Comparison of ENCODE assay signal across 1 cellular context in the genomic region with DNA sequence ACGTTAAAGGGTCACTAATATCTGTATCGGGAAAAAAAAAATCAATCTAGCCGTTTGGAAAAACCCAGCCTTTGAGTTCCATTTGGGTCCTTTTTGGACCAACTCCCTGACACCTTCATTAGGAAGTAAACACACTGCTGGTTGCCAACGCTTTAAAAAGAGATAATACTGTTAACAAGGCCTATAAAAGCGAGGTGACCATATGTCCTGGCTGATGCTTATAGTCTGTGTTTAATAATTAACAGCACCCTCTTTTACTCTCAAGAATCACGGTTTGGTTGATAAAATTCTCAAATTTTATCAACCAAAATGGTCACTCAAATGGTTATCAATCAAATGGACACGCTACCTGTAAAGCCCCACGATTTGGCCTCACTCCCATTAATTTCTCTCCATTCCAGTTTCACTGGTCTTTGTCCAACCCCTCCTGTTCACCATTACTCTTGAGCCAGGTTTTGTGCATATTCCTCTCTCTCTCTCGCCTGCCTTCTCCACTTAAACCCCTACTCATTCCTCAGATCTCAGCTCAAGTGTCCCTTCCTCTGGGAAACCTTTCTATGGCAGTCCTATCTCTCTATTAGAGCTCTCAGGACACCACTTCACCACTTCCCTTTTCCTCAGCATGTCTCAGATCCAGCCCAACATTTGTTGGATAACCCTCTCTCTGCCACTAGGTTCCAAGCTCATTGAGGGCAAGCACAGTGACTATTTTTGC.
TF ChIP-seq lines count a peak whose summit lies in the region.

No MANE protein-coding gene starts in this region.

TF ChIP-seq in GM12878, 131 proteins besides CTCF, POLR2A, EP300 and RAD21 (continued from another document and continues in another):
- TF ChIP-seq, protein P1, sequence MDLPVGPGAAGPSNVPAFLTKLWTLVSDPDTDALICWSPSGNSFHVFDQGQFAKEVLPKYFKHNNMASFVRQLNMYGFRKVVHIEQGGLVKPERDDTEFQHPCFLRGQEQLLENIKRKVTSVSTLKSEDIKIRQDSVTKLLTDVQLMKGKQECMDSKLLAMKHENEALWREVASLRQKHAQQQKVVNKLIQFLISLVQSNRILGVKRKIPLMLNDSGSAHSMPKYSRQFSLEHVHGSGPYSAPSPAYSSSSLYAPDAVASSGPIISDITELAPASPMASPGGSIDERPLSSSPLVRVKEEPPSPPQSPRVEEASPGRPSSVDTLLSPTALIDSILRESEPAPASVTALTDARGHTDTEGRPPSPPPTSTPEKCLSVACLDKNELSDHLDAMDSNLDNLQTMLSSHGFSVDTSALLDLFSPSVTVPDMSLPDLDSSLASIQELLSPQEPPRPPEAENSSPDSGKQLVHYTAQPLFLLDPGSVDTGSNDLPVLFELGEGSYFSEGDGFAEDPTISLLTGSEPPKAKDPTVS (IDR thresholded peaks at IDR 0.05; ENCODE audit: low read depth, low read length): no peak
- peak; percentile 71; the same call in 1 of the 2 replicates for TF ChIP-seq HDGF (IDR thresholded peaks at IDR 0.05)
- no peak for TF ChIP-seq ZSCAN29 (IDR thresholded peaks at IDR 0.05)
- TF ChIP-seq RELA (IDR thresholded peaks at IDR 0.05; ENCODE audit: borderline replicate concordance, partially characterized antibody): no peak
- no peak for TF ChIP-seq SRF (IDR thresholded peaks at IDR 0.05; ENCODE audit: low read depth in 2 of 2, low read length in 2 of 2)
- TF ChIP-seq MYB (IDR thresholded peaks at IDR 0.05; ENCODE audit: borderline replicate concordance, low read depth, low read length): no peak
- TF ChIP-seq, protein P2, sequence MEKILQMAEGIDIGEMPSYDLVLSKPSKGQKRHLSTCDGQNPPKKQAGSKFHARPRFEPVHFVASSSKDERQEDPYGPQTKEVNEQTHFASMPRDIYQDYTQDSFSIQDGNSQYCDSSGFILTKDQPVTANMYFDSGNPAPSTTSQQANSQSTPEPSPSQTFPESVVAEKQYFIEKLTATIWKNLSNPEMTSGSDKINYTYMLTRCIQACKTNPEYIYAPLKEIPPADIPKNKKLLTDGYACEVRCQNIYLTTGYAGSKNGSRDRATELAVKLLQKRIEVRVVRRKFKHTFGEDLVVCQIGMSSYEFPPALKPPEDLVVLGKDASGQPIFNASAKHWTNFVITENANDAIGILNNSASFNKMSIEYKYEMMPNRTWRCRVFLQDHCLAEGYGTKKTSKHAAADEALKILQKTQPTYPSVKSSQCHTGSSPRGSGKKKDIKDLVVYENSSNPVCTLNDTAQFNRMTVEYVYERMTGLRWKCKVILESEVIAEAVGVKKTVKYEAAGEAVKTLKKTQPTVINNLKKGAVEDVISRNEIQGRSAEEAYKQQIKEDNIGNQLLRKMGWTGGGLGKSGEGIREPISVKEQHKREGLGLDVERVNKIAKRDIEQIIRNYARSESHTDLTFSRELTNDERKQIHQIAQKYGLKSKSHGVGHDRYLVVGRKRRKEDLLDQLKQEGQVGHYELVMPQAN (conservative IDR thresholded peaks at IDR 0.05): no peak
- TF ChIP-seq NRF1 (conservative IDR thresholded peaks at IDR 0.05; ENCODE audit: low read depth, low read length): no peak
- TF ChIP-seq ASH2L (IDR thresholded peaks at IDR 0.05; ENCODE audit: borderline replicate concordance, low read depth): no peak
- no peak for TF ChIP-seq ZBED1 (IDR thresholded peaks at IDR 0.05; ENCODE audit: borderline replicate concordance)
- no peak for TF ChIP-seq SREBF2 (IDR thresholded peaks at IDR 0.05; ENCODE audit: low read length)
- TF ChIP-seq, protein P3, sequence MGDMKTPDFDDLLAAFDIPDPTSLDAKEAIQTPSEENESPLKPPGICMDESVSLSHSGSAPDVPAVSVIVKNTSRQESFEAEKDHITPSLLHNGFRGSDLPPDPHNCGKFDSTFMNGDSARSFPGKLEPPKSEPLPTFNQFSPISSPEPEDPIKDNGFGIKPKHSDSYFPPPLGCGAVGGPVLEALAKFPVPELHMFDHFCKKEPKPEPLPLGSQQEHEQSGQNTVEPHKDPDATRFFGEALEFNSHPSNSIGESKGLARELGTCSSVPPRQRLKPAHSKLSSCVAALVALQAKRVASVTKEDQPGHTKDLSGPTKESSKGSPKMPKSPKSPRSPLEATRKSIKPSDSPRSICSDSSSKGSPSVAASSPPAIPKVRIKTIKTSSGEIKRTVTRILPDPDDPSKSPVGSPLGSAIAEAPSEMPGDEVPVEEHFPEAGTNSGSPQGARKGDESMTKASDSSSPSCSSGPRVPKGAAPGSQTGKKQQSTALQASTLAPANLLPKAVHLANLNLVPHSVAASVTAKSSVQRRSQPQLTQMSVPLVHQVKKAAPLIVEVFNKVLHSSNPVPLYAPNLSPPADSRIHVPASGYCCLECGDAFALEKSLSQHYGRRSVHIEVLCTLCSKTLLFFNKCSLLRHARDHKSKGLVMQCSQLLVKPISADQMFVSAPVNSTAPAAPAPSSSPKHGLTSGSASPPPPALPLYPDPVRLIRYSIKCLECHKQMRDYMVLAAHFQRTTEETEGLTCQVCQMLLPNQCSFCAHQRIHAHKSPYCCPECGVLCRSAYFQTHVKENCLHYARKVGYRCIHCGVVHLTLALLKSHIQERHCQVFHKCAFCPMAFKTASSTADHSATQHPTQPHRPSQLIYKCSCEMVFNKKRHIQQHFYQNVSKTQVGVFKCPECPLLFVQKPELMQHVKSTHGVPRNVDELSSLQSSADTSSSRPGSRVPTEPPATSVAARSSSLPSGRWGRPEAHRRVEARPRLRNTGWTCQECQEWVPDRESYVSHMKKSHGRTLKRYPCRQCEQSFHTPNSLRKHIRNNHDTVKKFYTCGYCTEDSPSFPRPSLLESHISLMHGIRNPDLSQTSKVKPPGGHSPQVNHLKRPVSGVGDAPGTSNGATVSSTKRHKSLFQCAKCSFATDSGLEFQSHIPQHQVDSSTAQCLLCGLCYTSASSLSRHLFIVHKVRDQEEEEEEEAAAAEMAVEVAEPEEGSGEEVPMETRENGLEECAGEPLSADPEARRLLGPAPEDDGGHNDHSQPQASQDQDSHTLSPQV (IDR thresholded peaks at IDR 0.05): no peak
- TF ChIP-seq, protein P4, sequence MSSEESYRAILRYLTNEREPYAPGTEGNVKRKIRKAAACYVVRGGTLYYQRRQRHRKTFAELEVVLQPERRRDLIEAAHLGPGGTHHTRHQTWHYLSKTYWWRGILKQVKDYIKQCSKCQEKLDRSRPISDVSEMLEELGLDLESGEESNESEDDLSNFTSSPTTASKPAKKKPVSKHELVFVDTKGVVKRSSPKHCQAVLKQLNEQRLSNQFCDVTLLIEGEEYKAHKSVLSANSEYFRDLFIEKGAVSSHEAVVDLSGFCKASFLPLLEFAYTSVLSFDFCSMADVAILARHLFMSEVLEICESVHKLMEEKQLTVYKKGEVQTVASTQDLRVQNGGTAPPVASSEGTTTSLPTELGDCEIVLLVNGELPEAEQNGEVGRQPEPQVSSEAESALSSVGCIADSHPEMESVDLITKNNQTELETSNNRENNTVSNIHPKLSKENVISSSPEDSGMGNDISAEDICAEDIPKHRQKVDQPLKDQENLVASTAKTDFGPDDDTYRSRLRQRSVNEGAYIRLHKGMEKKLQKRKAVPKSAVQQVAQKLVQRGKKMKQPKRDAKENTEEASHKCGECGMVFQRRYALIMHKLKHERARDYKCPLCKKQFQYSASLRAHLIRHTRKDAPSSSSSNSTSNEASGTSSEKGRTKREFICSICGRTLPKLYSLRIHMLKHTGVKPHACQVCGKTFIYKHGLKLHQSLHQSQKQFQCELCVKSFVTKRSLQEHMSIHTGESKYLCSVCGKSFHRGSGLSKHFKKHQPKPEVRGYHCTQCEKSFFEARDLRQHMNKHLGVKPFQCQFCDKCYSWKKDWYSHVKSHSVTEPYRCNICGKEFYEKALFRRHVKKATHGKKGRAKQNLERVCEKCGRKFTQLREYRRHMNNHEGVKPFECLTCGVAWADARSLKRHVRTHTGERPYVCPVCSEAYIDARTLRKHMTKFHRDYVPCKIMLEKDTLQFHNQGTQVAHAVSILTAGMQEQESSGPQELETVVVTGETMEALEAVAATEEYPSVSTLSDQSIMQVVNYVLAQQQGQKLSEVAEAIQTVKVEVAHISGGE (CRISPR knock-in tag; IDR thresholded peaks at IDR 0.05): 0 out of 2 replicates have a peak, but pooled peaks have one; percentile 9
- TF ChIP-seq ATF7 (IDR thresholded peaks at IDR 0.05; ENCODE audit: low read depth): no peak
- TF ChIP-seq, protein P5, sequence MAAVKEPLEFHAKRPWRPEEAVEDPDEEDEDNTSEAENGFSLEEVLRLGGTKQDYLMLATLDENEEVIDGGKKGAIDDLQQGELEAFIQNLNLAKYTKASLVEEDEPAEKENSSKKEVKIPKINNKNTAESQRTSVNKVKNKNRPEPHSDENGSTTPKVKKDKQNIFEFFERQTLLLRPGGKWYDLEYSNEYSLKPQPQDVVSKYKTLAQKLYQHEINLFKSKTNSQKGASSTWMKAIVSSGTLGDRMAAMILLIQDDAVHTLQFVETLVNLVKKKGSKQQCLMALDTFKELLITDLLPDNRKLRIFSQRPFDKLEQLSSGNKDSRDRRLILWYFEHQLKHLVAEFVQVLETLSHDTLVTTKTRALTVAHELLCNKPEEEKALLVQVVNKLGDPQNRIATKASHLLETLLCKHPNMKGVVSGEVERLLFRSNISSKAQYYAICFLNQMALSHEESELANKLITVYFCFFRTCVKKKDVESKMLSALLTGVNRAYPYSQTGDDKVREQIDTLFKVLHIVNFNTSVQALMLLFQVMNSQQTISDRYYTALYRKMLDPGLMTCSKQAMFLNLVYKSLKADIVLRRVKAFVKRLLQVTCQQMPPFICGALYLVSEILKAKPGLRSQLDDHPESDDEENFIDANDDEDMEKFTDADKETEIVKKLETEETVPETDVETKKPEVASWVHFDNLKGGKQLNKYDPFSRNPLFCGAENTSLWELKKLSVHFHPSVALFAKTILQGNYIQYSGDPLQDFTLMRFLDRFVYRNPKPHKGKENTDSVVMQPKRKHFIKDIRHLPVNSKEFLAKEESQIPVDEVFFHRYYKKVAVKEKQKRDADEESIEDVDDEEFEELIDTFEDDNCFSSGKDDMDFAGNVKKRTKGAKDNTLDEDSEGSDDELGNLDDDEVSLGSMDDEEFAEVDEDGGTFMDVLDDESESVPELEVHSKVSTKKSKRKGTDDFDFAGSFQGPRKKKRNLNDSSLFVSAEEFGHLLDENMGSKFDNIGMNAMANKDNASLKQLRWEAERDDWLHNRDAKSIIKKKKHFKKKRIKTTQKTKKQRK (IDR thresholded peaks at IDR 0.05; ENCODE audit: low read depth, low read length): no peak
- TF ChIP-seq MYC (IDR thresholded peaks at IDR 0.05; ENCODE audit: insufficient read depth, insufficient read length, insufficient replicate concordance, low read length, severe bottlenecking): no peak
- no peak for TF ChIP-seq ZNF384 (IDR thresholded peaks at IDR 0.05; ENCODE audit: borderline replicate concordance, low read depth, low read length)
- TF ChIP-seq LARP7 (IDR thresholded peaks at IDR 0.05): no peak
- peak; percentile 87; the same call in 1 of the 2 replicates for TF ChIP-seq SPI1 (IDR thresholded peaks at IDR 0.05; ENCODE audit: borderline replicate concordance, insufficient read depth, low read depth, low read length)
- no peak for TF ChIP-seq NR2C2 (IDR thresholded peaks at IDR 0.05; ENCODE audit: borderline replicate concordance, control insufficient read depth, insufficient read length, low read depth)
- no peak for TF ChIP-seq YBX1 (IDR thresholded peaks at IDR 0.05)
- TF ChIP-seq, protein P6, sequence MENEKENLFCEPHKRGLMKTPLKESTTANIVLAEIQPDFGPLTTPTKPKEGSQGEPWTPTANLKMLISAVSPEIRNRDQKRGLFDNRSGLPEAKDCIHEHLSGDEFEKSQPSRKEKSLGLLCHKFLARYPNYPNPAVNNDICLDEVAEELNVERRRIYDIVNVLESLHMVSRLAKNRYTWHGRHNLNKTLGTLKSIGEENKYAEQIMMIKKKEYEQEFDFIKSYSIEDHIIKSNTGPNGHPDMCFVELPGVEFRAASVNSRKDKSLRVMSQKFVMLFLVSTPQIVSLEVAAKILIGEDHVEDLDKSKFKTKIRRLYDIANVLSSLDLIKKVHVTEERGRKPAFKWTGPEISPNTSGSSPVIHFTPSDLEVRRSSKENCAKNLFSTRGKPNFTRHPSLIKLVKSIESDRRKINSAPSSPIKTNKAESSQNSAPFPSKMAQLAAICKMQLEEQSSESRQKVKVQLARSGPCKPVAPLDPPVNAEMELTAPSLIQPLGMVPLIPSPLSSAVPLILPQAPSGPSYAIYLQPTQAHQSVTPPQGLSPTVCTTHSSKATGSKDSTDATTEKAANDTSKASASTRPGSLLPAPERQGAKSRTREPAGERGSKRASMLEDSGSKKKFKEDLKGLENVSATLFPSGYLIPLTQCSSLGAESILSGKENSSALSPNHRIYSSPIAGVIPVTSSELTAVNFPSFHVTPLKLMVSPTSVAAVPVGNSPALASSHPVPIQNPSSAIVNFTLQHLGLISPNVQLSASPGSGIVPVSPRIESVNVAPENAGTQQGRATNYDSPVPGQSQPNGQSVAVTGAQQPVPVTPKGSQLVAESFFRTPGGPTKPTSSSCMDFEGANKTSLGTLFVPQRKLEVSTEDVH (IDR thresholded peaks at IDR 0.05; ENCODE audit: low read depth, partially characterized antibody): no peak
- TF ChIP-seq ZNF207 (IDR thresholded peaks at IDR 0.05; ENCODE audit: borderline replicate concordance): no peak; the same call in 1 of the 2 replicates
- TF ChIP-seq BRCA1 (IDR thresholded peaks at IDR 0.05; ENCODE audit: low read depth, low read length): no peak
- no peak; the same call in none of the 2 replicates for TF ChIP-seq POLR2AphosphoS5 (IDR thresholded peaks at IDR 0.05; ENCODE audit: low read length)
- TF ChIP-seq, protein P7, sequence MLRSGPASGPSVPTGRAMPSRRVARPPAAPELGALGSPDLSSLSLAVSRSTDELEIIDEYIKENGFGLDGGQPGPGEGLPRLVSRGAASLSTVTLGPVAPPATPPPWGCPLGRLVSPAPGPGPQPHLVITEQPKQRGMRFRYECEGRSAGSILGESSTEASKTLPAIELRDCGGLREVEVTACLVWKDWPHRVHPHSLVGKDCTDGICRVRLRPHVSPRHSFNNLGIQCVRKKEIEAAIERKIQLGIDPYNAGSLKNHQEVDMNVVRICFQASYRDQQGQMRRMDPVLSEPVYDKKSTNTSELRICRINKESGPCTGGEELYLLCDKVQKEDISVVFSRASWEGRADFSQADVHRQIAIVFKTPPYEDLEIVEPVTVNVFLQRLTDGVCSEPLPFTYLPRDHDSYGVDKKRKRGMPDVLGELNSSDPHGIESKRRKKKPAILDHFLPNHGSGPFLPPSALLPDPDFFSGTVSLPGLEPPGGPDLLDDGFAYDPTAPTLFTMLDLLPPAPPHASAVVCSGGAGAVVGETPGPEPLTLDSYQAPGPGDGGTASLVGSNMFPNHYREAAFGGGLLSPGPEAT (IDR thresholded peaks at IDR 0.05; ENCODE audit: low read depth): peak; percentile 54
- no peak for TF ChIP-seq YY1 (IDR thresholded peaks at IDR 0.05; ENCODE audit: low read depth, low read length)
- no peak for TF ChIP-seq RBBP5 (conservative IDR thresholded peaks at IDR 0.05)
- TF ChIP-seq ZNF274 (IDR thresholded peaks at IDR 0.05; ENCODE audit: insufficient read depth, insufficient read length): no peak
- no peak for TF ChIP-seq SMC3 (IDR thresholded peaks at IDR 0.05; ENCODE audit: borderline replicate concordance, low read length)
- TF ChIP-seq SUZ12 (IDR thresholded peaks at IDR 0.05; ENCODE audit: unreplicated experiment): no peak
- no peak for TF ChIP-seq NFYA (IDR thresholded peaks at IDR 0.05; ENCODE audit: borderline replicate concordance, low read depth, low read length)
- no peak for TF ChIP-seq SMARCA5 (IDR thresholded peaks at IDR 0.05)
